In the genomic region with DNA sequence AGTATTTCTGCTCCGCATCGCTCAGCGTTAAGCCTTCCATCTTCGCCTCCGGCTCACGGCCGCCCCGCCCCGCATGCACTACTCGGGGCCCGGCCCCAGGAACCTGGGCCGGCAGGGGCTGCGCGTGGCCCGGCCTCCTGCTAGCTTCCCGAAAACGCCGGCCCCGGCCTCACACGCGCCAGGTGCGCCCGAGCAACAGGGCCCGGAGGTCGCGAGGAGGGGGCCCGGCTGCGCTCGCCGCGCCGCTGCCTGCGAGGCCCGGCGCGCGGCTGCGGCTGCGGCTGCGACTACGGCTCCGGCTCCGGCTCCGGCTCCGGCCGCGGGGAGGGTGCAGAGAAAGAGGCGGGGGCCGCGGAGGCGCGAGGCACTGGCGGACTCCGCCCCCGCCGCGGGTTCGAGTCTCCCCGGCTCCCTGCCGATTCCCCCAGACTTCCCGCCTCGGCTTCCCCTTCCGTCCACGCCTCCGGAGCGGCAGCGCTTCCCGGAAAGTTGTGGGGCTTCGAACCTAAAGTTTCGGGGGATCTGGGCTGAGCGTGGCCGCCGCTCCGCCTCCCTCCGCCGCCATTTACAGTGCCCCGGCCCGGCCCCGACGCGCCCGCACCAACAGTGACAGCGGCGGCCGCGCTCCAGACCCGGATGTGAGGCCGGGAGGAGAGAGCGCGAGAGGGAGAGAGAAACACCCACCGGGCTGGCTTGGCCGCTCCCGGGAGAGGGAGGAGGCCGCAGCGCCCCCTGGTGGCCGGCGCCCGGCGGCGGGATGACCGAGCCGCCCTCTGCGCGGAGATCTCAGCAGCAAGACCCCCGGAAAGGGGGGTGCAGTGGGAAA, we compare ENCODE assay signal across 1 cellular context.
A peak's percentile ranks its signal among the peaks of the same experiment; 100 is the strongest.
TF ChIP-seq lines count a peak whose summit lies in the region.

A gene with protein sequence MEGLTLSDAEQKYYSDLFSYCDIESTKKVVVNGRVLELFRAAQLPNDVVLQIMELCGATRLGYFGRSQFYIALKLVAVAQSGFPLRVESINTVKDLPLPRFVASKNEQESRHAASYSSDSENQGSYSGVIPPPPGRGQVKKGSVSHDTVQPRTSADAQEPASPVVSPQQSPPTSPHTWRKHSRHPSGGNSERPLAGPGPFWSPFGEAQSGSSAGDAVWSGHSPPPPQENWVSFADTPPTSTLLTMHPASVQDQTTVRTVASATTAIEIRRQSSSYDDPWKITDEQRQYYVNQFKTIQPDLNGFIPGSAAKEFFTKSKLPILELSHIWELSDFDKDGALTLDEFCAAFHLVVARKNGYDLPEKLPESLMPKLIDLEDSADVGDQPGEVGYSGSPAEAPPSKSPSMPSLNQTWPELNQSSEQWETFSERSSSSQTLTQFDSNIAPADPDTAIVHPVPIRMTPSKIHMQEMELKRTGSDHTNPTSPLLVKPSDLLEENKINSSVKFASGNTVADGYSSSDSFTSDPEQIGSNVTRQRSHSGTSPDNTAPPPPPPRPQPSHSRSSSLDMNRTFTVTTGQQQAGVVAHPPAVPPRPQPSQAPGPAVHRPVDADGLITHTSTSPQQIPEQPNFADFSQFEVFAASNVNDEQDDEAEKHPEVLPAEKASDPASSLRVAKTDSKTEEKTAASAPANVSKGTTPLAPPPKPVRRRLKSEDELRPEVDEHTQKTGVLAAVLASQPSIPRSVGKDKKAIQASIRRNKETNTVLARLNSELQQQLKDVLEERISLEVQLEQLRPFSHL (minus strand): TSS at position 611 of the 826 bp plus-strand sequence. CDS start 571 bp downstream, at position 40.

TF ChIP-seq in K562, 482 proteins besides CTCF, POLR2A, EP300 and RAD21 (continued from another document and continues in another):
- TF ChIP-seq ZNF592 (IDR thresholded peaks at IDR 0.05): peak; percentile 27; the same call in 1 of the 2 replicates
- no peak for TF ChIP-seq ZNF140 (CRISPR knock-in tag; IDR thresholded peaks at IDR 0.05)
- TF ChIP-seq ZNF316 (IDR thresholded peaks at IDR 0.05): no peak
- TF ChIP-seq ZNF445 (CRISPR knock-in tag; IDR thresholded peaks at IDR 0.05; ENCODE audit: low read depth): no peak
- TF ChIP-seq ZBTB2 (IDR thresholded peaks at IDR 0.05): no peak
- TF ChIP-seq FOXP1 (CRISPR knock-in tag; IDR thresholded peaks at IDR 0.05): no peak
- TF ChIP-seq ZNF507 (tag; conservative IDR thresholded peaks at IDR 0.05): no peak
- TF ChIP-seq MCM5 (IDR thresholded peaks at IDR 0.05; ENCODE audit: low read depth): no peak
- no peak for TF ChIP-seq STAG1 (CRISPR knock-in tag; IDR thresholded peaks at IDR 0.05; ENCODE audit: borderline replicate concordance)
- no peak for TF ChIP-seq POLR3A (IDR thresholded peaks at IDR 0.05; ENCODE audit: borderline replicate concordance, extremely low read depth, insufficient read depth, insufficient read length)
- peak; percentile 56; the same call in 1 of the 2 replicates for TF ChIP-seq CBX1 (IDR thresholded peaks at IDR 0.05; ENCODE audit: low read depth)
- TF ChIP-seq ZC3H11A (IDR thresholded peaks at IDR 0.05; ENCODE audit: low read depth, low read length): no peak
- TF ChIP-seq TCF7L2 (IDR thresholded peaks at IDR 0.05; ENCODE audit: low read depth, low read length): no peak
- TF ChIP-seq HLTF (IDR thresholded peaks at IDR 0.05): peak; percentile 71; the same call in 1 of the 2 replicates
- peak; percentile 86 for TF ChIP-seq POLR2AphosphoS5 (IDR thresholded peaks at IDR 0.05; ENCODE audit: control insufficient read depth, insufficient read depth, low read depth, low read length)
- no peak for TF ChIP-seq ZNF277 (CRISPR knock-in tag; IDR thresholded peaks at IDR 0.05; ENCODE audit: borderline replicate concordance)
- no peak for TF ChIP-seq ZNF165 (CRISPR knock-in tag; IDR thresholded peaks at IDR 0.05; ENCODE audit: borderline replicate concordance)
- TF ChIP-seq ZKSCAN8 (CRISPR knock-in tag; IDR thresholded peaks at IDR 0.05): no peak
- peak; percentile 48 to 58; a peak in 3 of 4 replicates for TF ChIP-seq FOXK2 (conservative IDR thresholded peaks at IDR 0.05 in 1 of 2, IDR thresholded peaks at IDR 0.05 in 1 of 2; ENCODE audit: low read depth in 2 of 2)
- no peak; the same call in 1 of the 2 replicates for TF ChIP-seq MTA3 (IDR thresholded peaks at IDR 0.05; ENCODE audit: borderline replicate concordance)
- TF ChIP-seq SNIP1 (IDR thresholded peaks at IDR 0.05; ENCODE audit: low read depth): no peak
- TF ChIP-seq TFE3 (CRISPR knock-in tag; IDR thresholded peaks at IDR 0.05): no peak
- no peak for TF ChIP-seq ZNF12 (CRISPR knock-in tag; IDR thresholded peaks at IDR 0.05)
- peak; percentile 56 for TF ChIP-seq TAF9B (IDR thresholded peaks at IDR 0.05; ENCODE audit: partially characterized antibody)
- no peak for TF ChIP-seq NCOA6 (IDR thresholded peaks at IDR 0.05)
- no peak for TF ChIP-seq ZNF347 (CRISPR knock-in tag; IDR thresholded peaks at IDR 0.05; ENCODE audit: low read depth)
- TF ChIP-seq ZNF785 (CRISPR knock-in tag; IDR thresholded peaks at IDR 0.05): no peak
- no peak for TF ChIP-seq ZNF311 (CRISPR knock-in tag; IDR thresholded peaks at IDR 0.05)
- TF ChIP-seq, protein P1, sequence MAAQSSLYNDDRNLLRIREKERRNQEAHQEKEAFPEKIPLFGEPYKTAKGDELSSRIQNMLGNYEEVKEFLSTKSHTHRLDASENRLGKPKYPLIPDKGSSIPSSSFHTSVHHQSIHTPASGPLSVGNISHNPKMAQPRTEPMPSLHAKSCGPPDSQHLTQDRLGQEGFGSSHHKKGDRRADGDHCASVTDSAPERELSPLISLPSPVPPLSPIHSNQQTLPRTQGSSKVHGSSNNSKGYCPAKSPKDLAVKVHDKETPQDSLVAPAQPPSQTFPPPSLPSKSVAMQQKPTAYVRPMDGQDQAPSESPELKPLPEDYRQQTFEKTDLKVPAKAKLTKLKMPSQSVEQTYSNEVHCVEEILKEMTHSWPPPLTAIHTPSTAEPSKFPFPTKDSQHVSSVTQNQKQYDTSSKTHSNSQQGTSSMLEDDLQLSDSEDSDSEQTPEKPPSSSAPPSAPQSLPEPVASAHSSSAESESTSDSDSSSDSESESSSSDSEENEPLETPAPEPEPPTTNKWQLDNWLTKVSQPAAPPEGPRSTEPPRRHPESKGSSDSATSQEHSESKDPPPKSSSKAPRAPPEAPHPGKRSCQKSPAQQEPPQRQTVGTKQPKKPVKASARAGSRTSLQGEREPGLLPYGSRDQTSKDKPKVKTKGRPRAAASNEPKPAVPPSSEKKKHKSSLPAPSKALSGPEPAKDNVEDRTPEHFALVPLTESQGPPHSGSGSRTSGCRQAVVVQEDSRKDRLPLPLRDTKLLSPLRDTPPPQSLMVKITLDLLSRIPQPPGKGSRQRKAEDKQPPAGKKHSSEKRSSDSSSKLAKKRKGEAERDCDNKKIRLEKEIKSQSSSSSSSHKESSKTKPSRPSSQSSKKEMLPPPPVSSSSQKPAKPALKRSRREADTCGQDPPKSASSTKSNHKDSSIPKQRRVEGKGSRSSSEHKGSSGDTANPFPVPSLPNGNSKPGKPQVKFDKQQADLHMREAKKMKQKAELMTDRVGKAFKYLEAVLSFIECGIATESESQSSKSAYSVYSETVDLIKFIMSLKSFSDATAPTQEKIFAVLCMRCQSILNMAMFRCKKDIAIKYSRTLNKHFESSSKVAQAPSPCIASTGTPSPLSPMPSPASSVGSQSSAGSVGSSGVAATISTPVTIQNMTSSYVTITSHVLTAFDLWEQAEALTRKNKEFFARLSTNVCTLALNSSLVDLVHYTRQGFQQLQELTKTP (IDR thresholded peaks at IDR 0.05; ENCODE audit: low read depth in 1 of 2, partially characterized antibody in 2 of 2): no peak
- TF ChIP-seq GTF2B (IDR thresholded peaks at IDR 0.05; ENCODE audit: extremely low read depth, insufficient read length): no peak
- no peak for TF ChIP-seq SRSF9 (IDR thresholded peaks at IDR 0.05; ENCODE audit: borderline replicate concordance, low read depth, low read length)
- peak; percentile 86 for TF ChIP-seq PCBP1 (IDR thresholded peaks at IDR 0.05; ENCODE audit: low read depth, low read length, poor library complexity, severe bottlenecking)
- TF ChIP-seq TCF7 (IDR thresholded peaks at IDR 0.05; ENCODE audit: borderline replicate concordance): no peak
- TF ChIP-seq, protein P2, sequence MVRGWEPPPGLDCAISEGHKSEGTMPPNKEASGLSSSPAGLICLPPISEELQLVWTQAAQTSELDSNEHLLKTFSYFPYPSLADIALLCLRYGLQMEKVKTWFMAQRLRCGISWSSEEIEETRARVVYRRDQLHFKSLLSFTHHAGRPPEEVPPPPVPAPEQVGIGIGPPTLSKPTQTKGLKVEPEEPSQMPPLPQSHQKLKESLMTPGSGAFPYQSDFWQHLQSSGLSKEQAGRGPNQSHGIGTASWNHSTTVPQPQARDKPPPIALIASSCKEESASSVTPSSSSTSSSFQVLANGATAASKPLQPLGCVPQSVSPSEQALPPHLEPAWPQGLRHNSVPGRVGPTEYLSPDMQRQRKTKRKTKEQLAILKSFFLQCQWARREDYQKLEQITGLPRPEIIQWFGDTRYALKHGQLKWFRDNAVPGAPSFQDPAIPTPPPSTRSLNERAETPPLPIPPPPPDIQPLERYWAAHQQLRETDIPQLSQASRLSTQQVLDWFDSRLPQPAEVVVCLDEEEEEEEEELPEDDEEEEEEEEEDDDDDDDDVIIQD (CRISPR knock-in tag; IDR thresholded peaks at IDR 0.05): no peak
- peak; percentile 70 for TF ChIP-seq RB1 (IDR thresholded peaks at IDR 0.05; ENCODE audit: low read depth)
- no peak for TF ChIP-seq HEY1 (CRISPR knock-in tag; IDR thresholded peaks at IDR 0.05; ENCODE audit: borderline replicate concordance)
- TF ChIP-seq, protein P3, sequence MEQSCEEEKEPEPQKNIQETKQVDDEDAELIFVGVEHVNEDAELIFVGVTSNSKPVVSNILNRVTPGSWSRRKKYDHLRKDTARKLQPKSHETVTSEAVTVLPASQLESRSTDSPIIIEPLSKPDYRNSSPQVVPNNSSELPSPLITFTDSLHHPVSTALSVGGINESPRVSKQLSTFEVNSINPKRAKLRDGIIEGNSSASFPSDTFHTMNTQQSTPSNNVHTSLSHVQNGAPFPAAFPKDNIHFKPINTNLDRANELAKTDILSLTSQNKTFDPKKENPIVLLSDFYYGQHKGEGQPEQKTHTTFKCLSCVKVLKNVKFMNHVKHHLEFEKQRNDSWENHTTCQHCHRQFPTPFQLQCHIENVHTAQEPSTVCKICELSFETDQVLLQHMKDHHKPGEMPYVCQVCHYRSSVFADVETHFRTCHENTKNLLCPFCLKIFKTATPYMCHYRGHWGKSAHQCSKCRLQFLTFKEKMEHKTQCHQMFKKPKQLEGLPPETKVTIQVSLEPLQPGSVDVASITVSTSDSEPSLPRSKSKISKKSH (CRISPR knock-in tag; IDR thresholded peaks at IDR 0.05): no peak
